ENCODE assay signal across 10 cellular contexts in genomic region chr5:160166069-160166972, GRCh38. TPM values are rescaled to one million over a fixed set of nuclear protein-coding genes. Genes with fewer than 3 reads are reported as not detected.
DNase-seq lines count a peak whose midpoint lies in the region; ATAC-seq, FAIRE-seq and TF ChIP-seq lines count a peak whose summit lies in the region.
"Had no signal": no experiment of that assay in that cellular context is flagged by ENCODE, and none has a peak within 500 bp of the region (broad histone marks: within the 10 kb centered on the region; RNA-seq: fewer than 3 reads in every experiment).

No MANE protein-coding gene starts in this region.

- H3K4me3 ChIP-seq in esophagus muscularis mucosa (no peak overlapping the region), gastrocnemius medialis (no peak overlapping the region)

- WGBS in esophagus muscularis mucosa = 72% methylated on average over 5 of the region's 5 CpGs

- TF ChIP-seq POLR2A in esophagus muscularis mucosa (IDR thresholded peaks at IDR 0.05; ENCODE audit: low read depth) (no peak), gastrocnemius medialis (IDR thresholded peaks at IDR 0.05) (no peak)

- no peak for ATAC-seq in gastrocnemius medialis
- no peak for ATAC-seq in HG03520 (IDR thresholded peaks at IDR 0.05; ENCODE audit: unreplicated experiment)
- no peak for ATAC-seq in HG03342 (IDR thresholded peaks at IDR 0.05; ENCODE audit: unreplicated experiment)

- POLR2A ChIA-PET in RWPE1 (lab: Yijun Ruan, JAX; ENCODE audit: low non-redundant PET) = interaction anchor here (0.5 to 0.6 kb wide), 2 partner anchors 13 to 37 kb away, joined by 3 to 4 read pairs; no protein-coding TSS in a partner anchor

- in situ Hi-C loops in gastrocnemius medialis (cut with MboI; ENCODE audit: low sequenced_read_pairs in 4 of 4) = no loop called here

- peak; percentile 72 for FAIRE-seq in D721Med (lab: Jason Lieb, UNC)

- CTCF ChIA-PET in RWPE1 (lab: Yijun Ruan, JAX) = interaction anchor here (0.6 kb wide), 2 partner anchors 47 to 58 kb away, joined by 4 to 6 read pairs; partner anchors contain the start of gene PWWP2A

- peaks cover 22 to 30% (median 23%) of the 10 kb centered on the region in 4 donors for H3K4me1 ChIP-seq in esophagus muscularis mucosa
- peaks cover 5 to 9% of the 10 kb centered on the region in 2 donors for H3K4me1 ChIP-seq in gastrocnemius medialis

- intact Hi-C loops in esophagus muscularis mucosa (cut with DNase I) (no loop called here), gastrocnemius medialis (cut with DNase I; ENCODE audit: low total_unique reads) (no loop called here)

- no peak for DNase-seq in D721Med (ENCODE audit: insufficient read length, low spot score)
- no peak for DNase-seq in RWPE1 (ENCODE audit: low spot score)
- no peak for DNase-seq in esophagus muscularis mucosa (ENCODE audit: extremely low spot score)
- no peak for DNase-seq in gastrocnemius medialis
- no peak for DNase-seq in T1000 (lab: John Stamatoyannopoulos, UW)
- DNase-seq in NCI-H69 (lab: John Stamatoyannopoulos, UW) = no peak
- DNase-seq: activated CD4-positive, alpha-beta T cell treated with anti-CD3 and anti-CD28 coated beads for 48 hours; CD4-positive, alpha-beta T cell had no signal

- H3K27me3 ChIP-seq in esophagus muscularis mucosa (no peaks in the 10 kb centered on the region), gastrocnemius medialis (no peaks in the 10 kb centered on the region)

- H3K27ac ChIP-seq in RWPE1 = peak overlapping the region; percentile 96
- H3K27ac ChIP-seq in esophagus muscularis mucosa (replicated peaks in 1 of 4) = peak overlapping the region; percentile 32 to 79 (median 70)
- peak overlapping the region; percentile 72 to 74 (median 73) for H3K27ac ChIP-seq in gastrocnemius medialis

- TF ChIP-seq EP300 in esophagus muscularis mucosa (IDR thresholded peaks at IDR 0.05) = no peak

- no peaks in the 10 kb centered on the region for H3K36me3 ChIP-seq in esophagus muscularis mucosa
- H3K36me3 ChIP-seq in gastrocnemius medialis = no peaks in the 10 kb centered on the region

- TF ChIP-seq CTCF in D721Med (IDR thresholded peaks at IDR 0.05; ENCODE audit: insufficient read depth, missing control alignments) = no peak
- no peak for TF ChIP-seq CTCF in RWPE1 (conservative IDR thresholded peaks at IDR 0.05; ENCODE audit: low read depth)
- no peak for TF ChIP-seq CTCF in esophagus muscularis mucosa (IDR thresholded peaks at IDR 0.05)
- no peak for TF ChIP-seq CTCF in gastrocnemius medialis (IDR thresholded peaks at IDR 0.05 in 4 of 5, conservative IDR thresholded peaks at IDR 0.05 in 1 of 5)

- no peaks in the 10 kb centered on the region for H3K9me3 ChIP-seq in esophagus muscularis mucosa
- H3K9me3 ChIP-seq in gastrocnemius medialis = no peaks in the 10 kb centered on the region

RNA-seq across cellular contexts. Expression of gene PWWP2A, which starts 47.1 kb away (rescaled TPM):
- total RNA-seq in esophagus muscularis mucosa = 10 to 100 TPM; 17.2 to 30.3 (median 24.2) TPM
- 10 to 100 TPM in 2 of 4 donors, 1 to 10 TPM in 2; 5.4 to 13.3 (median 8.6) TPM for total RNA-seq in gastrocnemius medialis
